Comparison of ENCODE assay signal across 20 cellular contexts in genomic region chr1:78254517-78254916, GRCh38.
A peak's percentile ranks its signal among the peaks of the same experiment; 100 is the strongest.
DNase-seq lines count a peak whose midpoint lies in the region; ATAC-seq lines count a peak whose summit lies in the region.
"Had no signal": no experiment of that assay in that cellular context is flagged by ENCODE, and none has a peak within 500 bp of the region (broad histone marks: within the 10 kb centered on the region; RNA-seq: fewer than 3 reads in every experiment).

No MANE protein-coding gene starts in this region.

- H3K27ac ChIP-seq in epithelial cell of prostate: peak overlapping the region; percentile 14
- H3K27ac ChIP-seq in substantia nigra (ENCODE audit: low read depth, low read length, poor library complexity, severe bottlenecking): no peak overlapping the region
- H3K27ac ChIP-seq: BLaER1, parathyroid adenoma had no signal

- DNase-seq in GM04504 (ENCODE audit: low read depth) (peak; percentile 54), M059J (ENCODE audit: low read depth) (peak; percentile 95), epithelial cell of prostate (ENCODE audit: low read depth, low spot score) (peak; percentile 75), skeletal muscle cell (ENCODE audit: low read depth) (peak; percentile 79), DMS114 treated with DMSO at 0.1 percent for 48 hours (lab: John Stamatoyannopoulos, UW; ENCODE audit: unreplicated experiment) (no peak), substantia nigra (lab: John Stamatoyannopoulos, UW) (no peak), NCI-H2107 treated with DMSO at 0.1 percent for 48 hours (lab: John Stamatoyannopoulos, UW; ENCODE audit: unreplicated experiment) (no peak)
- DNase-seq: activated CD4-positive, alpha-beta T cell treated with anti-CD3 and anti-CD28 coated beads for 36 hours; activated naive CD4-positive, alpha-beta T cell treated with Interleukin-2 at 50 U/mL for 16 hours; heart left ventricle; immature natural killer cell; MG63; naive thymus-derived CD4-positive, alpha-beta T cell; NCI-H1694; T-helper 9 cell; transverse colon had no signal

- ATAC-seq in GM19467 (IDR thresholded peaks at IDR 0.05; ENCODE audit: unreplicated experiment): no peak
- ATAC-seq: activated CD4-positive, alpha-beta T cell treated with anti-CD3 and anti-CD28 coated beads for 36 hours; naive thymus-derived CD4-positive, alpha-beta T cell; stimulated activated memory B cell treated with anti-CD40 and anti-IgM and Interleukin-4, amounts not matched to agents 10 μg/mL and 1 μg/mL and 100 μg/mL, for 72 hours had no signal

- no peak overlapping the region for H3K4me3 ChIP-seq in skeletal muscle cell (ENCODE audit: low read depth, low read length)
- H3K4me3 ChIP-seq: BLaER1, heart left ventricle, MG63, transverse colon had no signal

Comparison
In these comparisons a context has a peak if more than half of its experiments do, and no peak if none do; other contexts are left out.
1. DNase-seq: peak in GM04504 (single experiment), M059J (single experiment), epithelial cell of prostate (single experiment) and skeletal muscle cell (single experiment); none in DMS114 treated with DMSO at 0.1 percent for 48 hours (single experiment), substantia nigra (0 of 49) and NCI-H2107 treated with DMSO at 0.1 percent for 48 hours (single experiment).